Comparison of ENCODE assay signal across 8 cellular contexts in the genomic region with DNA sequence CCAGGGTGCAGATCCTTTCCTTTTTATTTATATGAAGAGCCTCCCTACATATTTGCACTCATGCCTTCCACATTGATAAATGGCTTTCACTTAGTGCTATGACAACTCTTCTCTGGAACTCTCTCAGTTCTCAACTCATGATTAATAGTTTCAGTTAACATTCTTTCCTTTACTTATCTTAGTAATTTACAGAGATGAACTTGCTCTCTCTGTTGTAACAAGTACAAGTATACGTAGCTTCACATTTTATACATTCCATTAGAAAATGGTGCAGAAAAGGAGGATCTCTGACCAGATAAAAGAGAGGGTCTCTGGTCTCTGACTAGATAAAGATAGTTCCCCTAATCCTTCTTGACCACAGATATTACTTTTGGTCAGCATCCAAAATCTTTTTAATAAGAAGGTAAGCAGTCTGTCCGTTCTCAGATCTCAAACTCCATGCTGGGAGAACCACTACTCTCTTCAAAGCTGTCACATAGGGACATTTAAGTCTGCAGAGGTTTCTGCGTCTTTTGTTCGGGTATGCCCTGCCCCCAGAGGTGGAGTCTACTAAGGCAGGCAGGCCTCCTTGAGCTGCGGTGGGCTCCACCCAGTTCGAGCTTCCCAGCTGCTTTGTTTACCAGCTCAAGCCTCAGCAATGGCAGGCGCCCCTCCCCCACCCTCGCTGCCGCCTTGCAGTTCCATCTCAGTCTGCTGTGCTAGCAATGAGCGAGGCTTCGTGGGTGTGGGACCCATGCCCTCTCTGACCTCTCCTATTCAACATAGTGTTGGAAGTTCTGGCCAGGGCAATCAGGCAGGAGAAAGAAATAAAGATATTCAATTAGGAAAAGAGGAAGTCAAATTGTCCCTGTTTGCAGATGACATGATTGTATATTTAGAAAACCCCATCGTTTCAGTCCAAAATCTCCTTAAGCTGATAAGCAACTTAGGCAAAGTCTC. TPM values are rescaled to one million over a fixed set of nuclear protein-coding genes. Genes with fewer than 3 reads are reported as not detected.
DNase-seq lines count a peak whose midpoint lies in the region; ATAC-seq and TF ChIP-seq lines count a peak whose summit lies in the region.
"Not testable (repeated sequence)": the region's sequence is repeated elsewhere in the genome, so short reads cannot be mapped to it uniquely, and the experiment has no call there.

No MANE protein-coding gene starts in this region.

- peak; percentile 53 for ATAC-seq in GM19395 (IDR thresholded peaks at IDR 0.05; ENCODE audit: unreplicated experiment)
- ATAC-seq in activated T-cell treated with anti-CD3 and anti-CD28 coated beads, Interleukin-2, amount 50 U/mL, for 4 hours, result peak; percentile 85 to 90
- ATAC-seq in memory B cell (ENCODE audit: low read depth), result peak; percentile 73

- H3K9me3 Mint-ChIP-seq in activated T-cell treated with anti-CD3 and anti-CD28 coated beads, Interleukin-2, amount 50 U/mL, for 4 hours; memory B cell: not testable (repeated sequence)

- peak overlapping the region; percentile 69 for H3K4me3 Mint-ChIP-seq in activated T-cell treated with anti-CD3 and anti-CD28 coated beads, Interleukin-2, amount 50 U/mL, for 4 hours
- peak overlapping the region; percentile 78 for H3K4me3 Mint-ChIP-seq in memory B cell

- peaks cover 45% of the 10 kb centered on the region for H3K4me1 Mint-ChIP-seq in activated T-cell treated with anti-CD3 and anti-CD28 coated beads, Interleukin-2, amount 50 U/mL, for 4 hours (ENCODE audit: low read depth)
- peaks cover 29% of the 10 kb centered on the region for H3K4me1 Mint-ChIP-seq in memory B cell

- peak; percentile 16 for DNase-seq in AG08396 (ENCODE audit: low spot score)
- peak in 70 of 76 experiments; percentile 6 to 82 (median 56) for DNase-seq in HUDEP-2 (lab: John Stamatoyannopoulos, UW; ENCODE audit: unreplicated experiment in 76 of 76)
- DNase-seq in SJCRH30, result peak; percentile 77 to 89
- peak; percentile 53 for DNase-seq in activated T-cell treated with anti-CD3 and anti-CD28 coated beads, Interleukin-2, amount 50 U/mL, for 4 hours
- peak; percentile 82 for DNase-seq in epithelial cell of esophagus (ENCODE audit: low read depth)
- peak; percentile 68 to 80 for DNase-seq in memory B cell (ENCODE audit: low spot score in 2 of 2)
- peak; percentile 68 to 70 for DNase-seq in stimulated activated CD4-positive, alpha-beta T cell treated with anti-CD3 and anti-CD28 coated beads, Interleukin-2, amount 100 ng/mL, for 24 hours

- H3K27me3 ChIP-seq in SJCRH30, result not testable (repeated sequence)

- not testable (repeated sequence) for TF ChIP-seq CTCF in epithelial cell of esophagus (IDR thresholded peaks at IDR 0.05; ENCODE audit: insufficient read depth, low read depth, low read length, missing control alignments)

- H3K27ac ChIP-seq in SJCRH30, result not testable (repeated sequence)

- not testable (repeated sequence) for H3K36me3 ChIP-seq in SJCRH30

- not testable (repeated sequence) for H3K9me3 ChIP-seq in SJCRH30 (replicated peaks)

- not testable (repeated sequence) for H3K4me1 ChIP-seq in SJCRH30

- peak overlapping the region; percentile 31 for H3K4me3 ChIP-seq in SJCRH30
- H3K4me3 ChIP-seq in epithelial cell of esophagus (ENCODE audit: low read length), result not testable (repeated sequence)

- not testable (repeated sequence) for H3K36me3 Mint-ChIP-seq in activated T-cell treated with anti-CD3 and anti-CD28 coated beads, Interleukin-2, amount 50 U/mL, for 4 hours (ENCODE audit: insufficient read depth); memory B cell

- peak overlapping the region; percentile 73 for H3K27ac Mint-ChIP-seq in memory B cell

- H3K27me3 Mint-ChIP-seq in activated T-cell treated with anti-CD3 and anti-CD28 coated beads, Interleukin-2, amount 50 U/mL, for 4 hours (ENCODE audit: low read depth); memory B cell: not testable (repeated sequence)

RNA-seq across cellular contexts. Expression of a gene that starts 42.2 kb away (rescaled TPM):
- 97.4 and 114 TPM in 2 replicates for total RNA-seq in SJCRH30 (2014; rRNA removed; shearing (Covaris generic))
- total RNA-seq in activated T-cell treated with anti-CD3 and anti-CD28 coated beads, Interleukin-2, amount 50 U/mL, for 4 hours, result 10 to 100 TPM; 32.9 to 33.5 (median 33.1) TPM

Comparison
In these comparisons a context has a peak if more than half of its experiments do, and no peak if none do; other contexts are left out.
1. DNase-seq: peak in every context shown above with its lines; median percentile 83 in SJCRH30; 82 in epithelial cell of esophagus; 74 in memory B cell; 69 in stimulated activated CD4-positive, alpha-beta T cell treated with anti-CD3 and anti-CD28 coated beads, Interleukin-2, amount 100 ng/mL, for 24 hours; 56 in HUDEP-2; 53 in activated T-cell treated with anti-CD3 and anti-CD28 coated beads, Interleukin-2, amount 50 U/mL, for 4 hours; 16 in AG08396.